12 cellular contexts compared by ENCODE assay signal in the genomic region with DNA sequence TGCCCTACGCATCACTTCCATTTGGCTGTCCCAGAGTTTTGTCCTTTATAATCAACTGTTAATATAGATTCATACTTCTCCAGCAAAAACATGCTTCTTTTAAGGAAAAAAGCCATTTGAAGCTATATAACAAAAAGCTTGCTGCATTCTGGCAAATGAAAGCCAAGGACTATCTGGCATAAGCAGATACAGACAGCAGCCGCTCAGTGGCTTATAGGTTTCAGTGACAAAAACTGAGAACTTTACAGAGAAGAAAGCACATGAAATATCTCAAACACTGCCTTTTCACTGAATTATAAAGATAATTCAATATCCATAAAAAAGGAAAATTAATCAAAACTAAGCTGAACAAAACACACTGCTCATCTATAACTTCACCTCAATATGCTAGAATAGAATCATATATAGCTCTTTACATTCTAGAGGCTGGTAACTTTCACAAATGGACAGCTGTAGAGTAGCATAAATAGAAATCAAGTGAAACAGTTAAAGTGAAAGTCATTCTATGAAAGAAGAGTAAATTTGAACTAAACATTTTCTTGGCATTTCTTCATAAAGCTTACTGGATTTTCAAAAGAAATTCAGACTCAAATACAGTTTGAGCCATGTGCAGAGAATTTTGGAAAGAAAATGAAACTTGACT. TPM values are rescaled to one million over a fixed set of nuclear protein-coding genes. Genes with fewer than 3 reads are reported as not detected.
DNase-seq lines count a peak whose midpoint lies in the region; ATAC-seq and TF ChIP-seq lines count a peak whose summit lies in the region.
"Had no signal": no experiment of that assay in that cellular context is flagged by ENCODE, and none has a peak within 500 bp of the region (broad histone marks: within the 10 kb centered on the region; RNA-seq: fewer than 3 reads in every experiment).

No MANE protein-coding gene starts in this region.

- H3K79me2 ChIP-seq in mammary epithelial cell (ENCODE audit: insufficient read depth, low read length), result peaks cover 84% of the 10 kb centered on the region

- no peak overlapping the region for H3K9ac ChIP-seq in mammary epithelial cell (ENCODE audit: insufficient read depth, low read length)

- no peaks in the 10 kb centered on the region for H4K20me1 ChIP-seq in mammary epithelial cell (ENCODE audit: insufficient read depth, low read length)

- H3K4me3 ChIP-seq in left ventricle myocardium inferior (peak overlapping the region; percentile 24), mammary epithelial cell (replicated peaks in 1 of 3; ENCODE audit: insufficient read depth in 1 of 3, low read depth in 2 of 3, low read length in 3 of 3) (peak overlapping the region in 2 of 3 experiments; percentile 11 to 61), lower lobe of right lung (no peak overlapping the region), uterus (no peak overlapping the region)

- H3K4me2 ChIP-seq in mammary epithelial cell (ENCODE audit: insufficient read depth, low read depth, low read length), result peak overlapping the region; percentile 75

- H3K27ac ChIP-seq in left ventricle myocardium inferior (replicated peaks), result peak overlapping the region; percentile 72
- peak overlapping the region; percentile 43 for H3K27ac ChIP-seq in mammary epithelial cell (ENCODE audit: insufficient read depth, low read depth, low read length)
- H3K27ac ChIP-seq in lower lobe of right lung, result peak overlapping the region; percentile 25
- peak overlapping the region; percentile 1 to 60 for H3K27ac ChIP-seq in uterus

- H3K4me1 ChIP-seq in left ventricle myocardium inferior, result peaks cover 34% of the 10 kb centered on the region
- H3K4me1 ChIP-seq in mammary epithelial cell (ENCODE audit: insufficient read depth, low read length), result peaks cover 6% of the 10 kb centered on the region
- peaks cover 19% of the 10 kb centered on the region for H3K4me1 ChIP-seq in lower lobe of right lung
- H3K4me1 ChIP-seq in uterus, result no peaks in the 10 kb centered on the region

- H3K9me3 ChIP-seq in left ventricle myocardium inferior (replicated peaks), result no peaks in the 10 kb centered on the region
- H3K9me3 ChIP-seq in mammary epithelial cell (replicated peaks; ENCODE audit: insufficient read depth, low read length), result no peaks in the 10 kb centered on the region
- H3K9me3 ChIP-seq in lower lobe of right lung, result no peaks in the 10 kb centered on the region
- H3K9me3 ChIP-seq in uterus, result no peaks in the 10 kb centered on the region

- no peaks in the 10 kb centered on the region for H3K27me3 ChIP-seq in left ventricle myocardium inferior (ENCODE audit: low read depth)
- no peaks in the 10 kb centered on the region for H3K27me3 ChIP-seq in mammary epithelial cell (ENCODE audit: insufficient read depth, low read length)
- H3K27me3 ChIP-seq in lower lobe of right lung (ENCODE audit: low read depth), result no peaks in the 10 kb centered on the region
- H3K27me3 ChIP-seq in uterus, result no peaks in the 10 kb centered on the region

- in situ Hi-C loops in mammary epithelial cell (cut with MboI; ENCODE audit: low sequenced_read_pairs in 2 of 2), result no loop called here

- WGBS in mammary epithelial cell (ENCODE audit: low coverage, missing lambda C conversion rate), result 50% methylated on average over 2 of the region's 2 CpGs

- dilution Hi-C loops in mammary epithelial cell (cut with HindIII; ENCODE audit: low sequenced_read_pairs), result no loop called here

- DNase-seq in left ventricle myocardium inferior (no peak), left cardiac atrium (no peak), mammary epithelial cell (no peak), lower lobe of right lung (no peak), uterus (no peak)
- DNase-seq in stimulated activated CD8-positive, alpha-beta memory T cell treated with anti-CD3 and anti-CD28 coated beads, Interleukin-4, amount 100 ng/mL, for 48 hours, result no peak
- DNase-seq: activated CD8-positive, alpha-beta T cell treated with anti-CD3 and anti-CD28 coated beads for 36 hours; retina; T-helper 17 cell had no signal

- ATAC-seq in left cardiac atrium (no peak), lower lobe of right lung (no peak), HG03442 (IDR thresholded peaks at IDR 0.05; ENCODE audit: unreplicated experiment) (no peak), GM18517 (IDR thresholded peaks at IDR 0.05; ENCODE audit: unreplicated experiment) (no peak)
- ATAC-seq: activated CD8-positive, alpha-beta T cell treated with anti-CD3 and anti-CD28 coated beads for 36 hours; activated naive CD4-positive, alpha-beta T cell treated with anti-CD3 and anti-CD28 coated beads, Interleukin-2, amount 50 U/mL, for 72 hours; T-helper 17 cell had no signal

- intact Hi-C loops in left ventricle myocardium inferior (cut with micrococcal nuclease) (no loop called here), left cardiac atrium (cut with DNase I) (no loop called here), mammary epithelial cell (cut with micrococcal nuclease) (no loop called here), lower lobe of right lung (cut with DNase I) (no loop called here), uterus (cut with DNase I; ENCODE audit: low total_unique reads) (no loop called here)

- no peak overlapping the region for H2AFZ ChIP-seq in mammary epithelial cell (ENCODE audit: low read depth, low read length)

- no peak for TF ChIP-seq POLR2A in uterus (IDR thresholded peaks at IDR 0.05)

- CTCF ChIA-PET in mammary epithelial cell (lab: Charles Lee; ENCODE audit: low non-redundant PET), result no interaction called here

- BruUV-seq in mammary epithelial cell (replicated peaks; lab: Mats Ljungman, UMichigan), result no TSS peak

- no peaks in the 10 kb centered on the region for H3K36me3 ChIP-seq in left ventricle myocardium inferior
- no peaks in the 10 kb centered on the region for H3K36me3 ChIP-seq in mammary epithelial cell (ENCODE audit: insufficient read depth, low read length)
- H3K36me3 ChIP-seq in lower lobe of right lung, result no peaks in the 10 kb centered on the region
- H3K36me3 ChIP-seq in uterus, result no peaks in the 10 kb centered on the region

- no peak for TF ChIP-seq CTCF in left ventricle myocardium inferior (IDR thresholded peaks at IDR 0.05; ENCODE audit: borderline replicate concordance)
- TF ChIP-seq CTCF in mammary epithelial cell (conservative IDR thresholded peaks at IDR 0.05 in 1 of 2, IDR thresholded peaks at IDR 0.05 in 1 of 2; ENCODE audit: extremely low read depth in 1 of 2, insufficient read depth in 1 of 2, low read depth in 1 of 2, low read length in 2 of 2), result no peak
- no peak for TF ChIP-seq CTCF in lower lobe of right lung (IDR thresholded peaks at IDR 0.05)
- no peak for TF ChIP-seq CTCF in uterus (IDR thresholded peaks at IDR 0.05)

RNA-seq across cellular contexts. Expression of a gene that starts 19.6 kb away (rescaled TPM):
- 35.1 TPM for total RNA-seq in left ventricle myocardium inferior
- total RNA-seq in left cardiac atrium, result 10 to 100 TPM; 35.3 to 41.0 TPM
- total RNA-seq in mammary epithelial cell, result 10 to 100 TPM; 50.8 to 56.1 TPM
- polyA plus RNA-seq in mammary epithelial cell, result 9.6 TPM
- 35.7 TPM for polyA minus RNA-seq in mammary epithelial cell
- total RNA-seq in lower lobe of right lung, result 40.3 TPM
- 100 to 1,000 TPM in 1 of 4 donors, 10 to 100 TPM in 3; 32.9 to 116 (median 55.2) TPM for total RNA-seq in uterus

Comparison
In these comparisons a context has a peak if more than half of its experiments do, and no peak if none do; other contexts are left out.
1. H3K4me3 ChIP-seq: peak in left ventricle myocardium inferior (single experiment) and mammary epithelial cell (2 of 3); none in lower lobe of right lung (single experiment) and uterus (0 of 2).
2. Peak in every context shown above with its lines, with median percentiles within 50 percentile points of each other: H3K27ac ChIP-seq.